19 cellular contexts compared by ENCODE assay signal in genomic region chr9:121275781-121276658, GRCh38. TPM values are rescaled to one million over a fixed set of nuclear protein-coding genes. Genes with fewer than 3 reads are reported as not detected.
DNase-seq lines count a peak whose midpoint lies in the region.
"Had no signal": no experiment of that assay in that cellular context is flagged by ENCODE, and none has a peak within 500 bp of the region (broad histone marks: within the 10 kb centered on the region; RNA-seq: fewer than 3 reads in every experiment).

No MANE protein-coding gene starts in this region.

- no peaks in the 10 kb centered on the region for H4K20me1 ChIP-seq in GM23248 (ENCODE audit: insufficient read depth)

- H3K36me3 ChIP-seq in GM23248 (ENCODE audit: low read depth), result no peaks in the 10 kb centered on the region
- H3K36me3 ChIP-seq in skeletal muscle satellite cell (ENCODE audit: insufficient read depth, low read length), result peaks cover 2% of the 10 kb centered on the region

- CTCF ChIA-PET in activated CD4-positive, alpha-beta memory T cell treated with anti-CD3 and anti-CD28 coated beads for 36 hours (lab: Charles Lee), result no interaction called here

- H3K9me3 Mint-ChIP-seq in activated CD4-positive, alpha-beta memory T cell treated with anti-CD3 and anti-CD28 coated beads for 36 hours, result no peaks in the 10 kb centered on the region
- H3K9me3 Mint-ChIP-seq: activated CD8-positive, alpha-beta T cell treated with anti-CD3 and anti-CD28 coated beads for 36 hours; activated naive CD8-positive, alpha-beta T cell treated with anti-CD3 and anti-CD28 coated beads, Interleukin-2, amount 10 ng/mL, durations not matched to agents 7 days and 5 days; central memory CD8-positive, alpha-beta T cell; endodermal cell; stimulated activated memory B cell treated with anti-CD40 and anti-IgM and Interleukin-4, amounts not matched to agents 10 μg/mL and 1 μg/mL and 100 μg/mL, for 72 hours had no signal

- H3K4me2 ChIP-seq in GM23248 (ENCODE audit: unreplicated experiment) (no peak overlapping the region), skeletal muscle satellite cell (ENCODE audit: low read length) (peak overlapping the region; percentile 28)

- no peaks in the 10 kb centered on the region for H3K27me3 Mint-ChIP-seq in activated CD4-positive, alpha-beta memory T cell treated with anti-CD3 and anti-CD28 coated beads for 36 hours
- H3K27me3 Mint-ChIP-seq: activated CD8-positive, alpha-beta T cell treated with anti-CD3 and anti-CD28 coated beads for 36 hours; activated naive CD8-positive, alpha-beta T cell treated with anti-CD3 and anti-CD28 coated beads, Interleukin-2, amount 10 ng/mL, durations not matched to agents 7 days and 5 days; central memory CD8-positive, alpha-beta T cell; stimulated activated memory B cell treated with anti-CD40 and anti-IgM and Interleukin-4, amounts not matched to agents 10 μg/mL and 1 μg/mL and 100 μg/mL, for 72 hours had no signal

- peaks cover 87% of the 10 kb centered on the region for H3K4me1 ChIP-seq in GM23248 (ENCODE audit: insufficient read depth)
- H3K4me1 ChIP-seq in skeletal muscle satellite cell (ENCODE audit: control insufficient read depth, insufficient read depth, low read length), result peaks cover 92% of the 10 kb centered on the region

- H3K79me2 ChIP-seq in GM23248 (ENCODE audit: insufficient read depth), result peaks cover 75% of the 10 kb centered on the region

- H2AFZ ChIP-seq in GM23248, result no peak overlapping the region

- peaks cover 3% of the 10 kb centered on the region for H3K4me1 Mint-ChIP-seq in activated CD4-positive, alpha-beta memory T cell treated with anti-CD3 and anti-CD28 coated beads for 36 hours (ENCODE audit: low read depth)

- H3K27me3 ChIP-seq in GM23248 (replicated peaks; ENCODE audit: insufficient read depth) (no peaks in the 10 kb centered on the region), skeletal muscle satellite cell (ENCODE audit: control insufficient read depth, insufficient read depth, low read length) (no peaks in the 10 kb centered on the region)
- H3K27me3 ChIP-seq: neutrophil had no signal

- H3K36me3 Mint-ChIP-seq in activated CD4-positive, alpha-beta memory T cell treated with anti-CD3 and anti-CD28 coated beads for 36 hours, result no peaks in the 10 kb centered on the region
- H3K36me3 Mint-ChIP-seq: activated naive CD8-positive, alpha-beta T cell treated with anti-CD3 and anti-CD28 coated beads, Interleukin-2, amount 10 ng/mL, durations not matched to agents 7 days and 5 days had no signal

- H3K9ac ChIP-seq in GM23248, result no peak overlapping the region
- H3K9ac ChIP-seq in skeletal muscle satellite cell (ENCODE audit: low read depth, low read length), result no peak overlapping the region

- H3K4me3 Mint-ChIP-seq in activated CD4-positive, alpha-beta memory T cell treated with anti-CD3 and anti-CD28 coated beads for 36 hours, result no peak overlapping the region
- H3K4me3 Mint-ChIP-seq: activated CD8-positive, alpha-beta T cell treated with anti-CD3 and anti-CD28 coated beads for 36 hours; activated naive CD8-positive, alpha-beta T cell treated with anti-CD3 and anti-CD28 coated beads, Interleukin-2, amount 10 ng/mL, durations not matched to agents 7 days and 5 days; central memory CD8-positive, alpha-beta T cell; endodermal cell; stimulated activated memory B cell treated with anti-CD40 and anti-IgM and Interleukin-4, amounts not matched to agents 10 μg/mL and 1 μg/mL and 100 μg/mL, for 72 hours had no signal

- intact Hi-C loops in activated CD4-positive, alpha-beta memory T cell treated with anti-CD3 and anti-CD28 coated beads for 36 hours (cut with micrococcal nuclease), result loop anchor here (5.0 kb wide), 1 partner anchor 64 kb away; no protein-coding TSS in a partner anchor

- H3K4me3 ChIP-seq in GM23248 (no peak overlapping the region), skeletal muscle satellite cell (ENCODE audit: low read length) (no peak overlapping the region)

- 78 to 79% methylated on average over 8 of the region's 8 CpGs for WGBS in GM23248 (ENCODE audit: low coverage in 1 of 2, low lambda C conversion rate in 2 of 2, missing lambda C conversion rate in 2 of 2), 2 experiments

- H3K9me3 ChIP-seq in GM23248 (ENCODE audit: low read depth) (no peaks in the 10 kb centered on the region), skeletal muscle satellite cell (replicated peaks; ENCODE audit: low read length) (no peaks in the 10 kb centered on the region)
- H3K9me3 ChIP-seq: neutrophil had no signal

- no peak for DNase-seq in GM23248
- peak; percentile 73 for DNase-seq in globus pallidus (ENCODE audit: low spot score)
- no peak for DNase-seq in germinal center (ENCODE audit: low spot score)
- no peak for DNase-seq in kidney glomerular epithelial cell (lab: John Stamatoyannopoulos, UW)
- DNase-seq in activated CD4-positive, alpha-beta memory T cell treated with anti-CD3 and anti-CD28 coated beads for 36 hours, result no peak
- DNase-seq in DMS153 treated with DMSO at 0.1 percent for 48 hours (lab: John Stamatoyannopoulos, UW; ENCODE audit: unreplicated experiment), result no peak
- DNase-seq: activated CD8-positive, alpha-beta T cell treated with anti-CD3 and anti-CD28 coated beads for 36 hours; activated naive CD8-positive, alpha-beta T cell treated with anti-CD3 and anti-CD28 coated beads, Interleukin-2, amount 10 ng/mL, durations not matched to agents 7 days and 5 days; activated T-cell treated with anti-CD3 and anti-CD28 coated beads, Interleukin-2, amount 50 U/mL, for 48 hours; endodermal cell; mesendoderm; NCI-H1092; NCI-H2171; NCI-H774 had no signal

- H3K9me2 ChIP-seq in GM23248 (ENCODE audit: insufficient read depth), result no peaks in the 10 kb centered on the region

- H3K27ac ChIP-seq in GM23248 (peak overlapping the region; percentile 95), angular gyrus (ENCODE audit: low read depth, low read length) (peak overlapping the region; percentile 33)

- POLR2A ChIA-PET in activated CD4-positive, alpha-beta memory T cell treated with anti-CD3 and anti-CD28 coated beads for 36 hours (lab: Charles Lee), result no interaction called here

- H3K27ac Mint-ChIP-seq in activated CD4-positive, alpha-beta memory T cell treated with anti-CD3 and anti-CD28 coated beads for 36 hours, result no peak overlapping the region
- H3K27ac Mint-ChIP-seq: activated CD8-positive, alpha-beta T cell treated with anti-CD3 and anti-CD28 coated beads for 36 hours; activated naive CD8-positive, alpha-beta T cell treated with anti-CD3 and anti-CD28 coated beads, Interleukin-2, amount 10 ng/mL, durations not matched to agents 7 days and 5 days; endodermal cell; stimulated activated memory B cell treated with anti-CD40 and anti-IgM and Interleukin-4, amounts not matched to agents 10 μg/mL and 1 μg/mL and 100 μg/mL, for 72 hours had no signal

- H3F3A ChIP-seq in GM23248 (ENCODE audit: insufficient read depth), result peaks cover 70% of the 10 kb centered on the region

- in situ Hi-C loops in GM23248 (cut with MboI), result no loop called here

RNA-seq across cellular contexts. Expression of gene GSN, which starts 8.1 kb away (rescaled TPM):
- total RNA-seq in GM23248 (2014; rRNA removed; shearing (Covaris generic)), result 387 and 393 TPM in 2 replicates
- 258 and 265 TPM in 2 replicates for polyA plus RNA-seq in GM23248 (2016; fragmentation: Nextera tagmentation; extraction: Ambion mirVana)
- 157 and 203 TPM in 2 replicates for total RNA-seq in skeletal muscle satellite cell (2012; rRNA removed)
- 1 to 10 TPM; 2.6 to 2.9 TPM for total RNA-seq in activated CD4-positive, alpha-beta memory T cell treated with anti-CD3 and anti-CD28 coated beads for 36 hours

Comparison
In these comparisons a context has a peak if more than half of its experiments do, and no peak if none do; other contexts are left out.
1. RNA of gene GSN, which starts 8.1 kb away (total RNA-seq): 387 to 393 TPM in GM23248; 2.6 to 2.9 TPM in activated CD4-positive, alpha-beta memory T cell treated with anti-CD3 and anti-CD28 coated beads for 36 hours; every median in the first group is over 100 times any median in the second.